ENCODE assay signal across 2 cellular contexts in the genomic region with DNA sequence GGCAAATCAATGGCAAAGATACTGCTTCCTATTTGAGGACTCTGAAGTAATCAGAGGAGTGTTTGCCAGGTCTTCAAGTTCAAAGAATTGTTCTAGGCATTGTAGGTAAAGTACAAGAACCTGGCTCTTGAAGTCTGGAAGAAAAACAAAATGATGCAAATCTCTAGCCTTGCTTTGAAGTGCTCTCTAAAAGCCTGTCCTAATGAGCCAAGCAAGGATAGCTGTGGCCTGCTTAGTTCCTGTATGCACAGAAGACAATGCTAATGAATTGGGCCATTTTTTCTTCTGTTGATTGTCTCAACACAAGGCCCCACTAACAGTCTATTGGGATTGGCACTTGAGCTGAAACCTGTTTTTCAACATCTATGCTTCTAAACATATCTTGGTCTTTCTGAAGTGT.
A peak's percentile ranks its signal among the peaks of the same experiment; 100 is the strongest.
TF ChIP-seq lines count a peak whose summit lies in the region.

No MANE protein-coding gene starts in this region.

TF ChIP-seq in GM23338, 12 proteins besides CTCF, POLR2A, EP300 and RAD21 (continued from another document):
- TF ChIP-seq, protein P1, sequence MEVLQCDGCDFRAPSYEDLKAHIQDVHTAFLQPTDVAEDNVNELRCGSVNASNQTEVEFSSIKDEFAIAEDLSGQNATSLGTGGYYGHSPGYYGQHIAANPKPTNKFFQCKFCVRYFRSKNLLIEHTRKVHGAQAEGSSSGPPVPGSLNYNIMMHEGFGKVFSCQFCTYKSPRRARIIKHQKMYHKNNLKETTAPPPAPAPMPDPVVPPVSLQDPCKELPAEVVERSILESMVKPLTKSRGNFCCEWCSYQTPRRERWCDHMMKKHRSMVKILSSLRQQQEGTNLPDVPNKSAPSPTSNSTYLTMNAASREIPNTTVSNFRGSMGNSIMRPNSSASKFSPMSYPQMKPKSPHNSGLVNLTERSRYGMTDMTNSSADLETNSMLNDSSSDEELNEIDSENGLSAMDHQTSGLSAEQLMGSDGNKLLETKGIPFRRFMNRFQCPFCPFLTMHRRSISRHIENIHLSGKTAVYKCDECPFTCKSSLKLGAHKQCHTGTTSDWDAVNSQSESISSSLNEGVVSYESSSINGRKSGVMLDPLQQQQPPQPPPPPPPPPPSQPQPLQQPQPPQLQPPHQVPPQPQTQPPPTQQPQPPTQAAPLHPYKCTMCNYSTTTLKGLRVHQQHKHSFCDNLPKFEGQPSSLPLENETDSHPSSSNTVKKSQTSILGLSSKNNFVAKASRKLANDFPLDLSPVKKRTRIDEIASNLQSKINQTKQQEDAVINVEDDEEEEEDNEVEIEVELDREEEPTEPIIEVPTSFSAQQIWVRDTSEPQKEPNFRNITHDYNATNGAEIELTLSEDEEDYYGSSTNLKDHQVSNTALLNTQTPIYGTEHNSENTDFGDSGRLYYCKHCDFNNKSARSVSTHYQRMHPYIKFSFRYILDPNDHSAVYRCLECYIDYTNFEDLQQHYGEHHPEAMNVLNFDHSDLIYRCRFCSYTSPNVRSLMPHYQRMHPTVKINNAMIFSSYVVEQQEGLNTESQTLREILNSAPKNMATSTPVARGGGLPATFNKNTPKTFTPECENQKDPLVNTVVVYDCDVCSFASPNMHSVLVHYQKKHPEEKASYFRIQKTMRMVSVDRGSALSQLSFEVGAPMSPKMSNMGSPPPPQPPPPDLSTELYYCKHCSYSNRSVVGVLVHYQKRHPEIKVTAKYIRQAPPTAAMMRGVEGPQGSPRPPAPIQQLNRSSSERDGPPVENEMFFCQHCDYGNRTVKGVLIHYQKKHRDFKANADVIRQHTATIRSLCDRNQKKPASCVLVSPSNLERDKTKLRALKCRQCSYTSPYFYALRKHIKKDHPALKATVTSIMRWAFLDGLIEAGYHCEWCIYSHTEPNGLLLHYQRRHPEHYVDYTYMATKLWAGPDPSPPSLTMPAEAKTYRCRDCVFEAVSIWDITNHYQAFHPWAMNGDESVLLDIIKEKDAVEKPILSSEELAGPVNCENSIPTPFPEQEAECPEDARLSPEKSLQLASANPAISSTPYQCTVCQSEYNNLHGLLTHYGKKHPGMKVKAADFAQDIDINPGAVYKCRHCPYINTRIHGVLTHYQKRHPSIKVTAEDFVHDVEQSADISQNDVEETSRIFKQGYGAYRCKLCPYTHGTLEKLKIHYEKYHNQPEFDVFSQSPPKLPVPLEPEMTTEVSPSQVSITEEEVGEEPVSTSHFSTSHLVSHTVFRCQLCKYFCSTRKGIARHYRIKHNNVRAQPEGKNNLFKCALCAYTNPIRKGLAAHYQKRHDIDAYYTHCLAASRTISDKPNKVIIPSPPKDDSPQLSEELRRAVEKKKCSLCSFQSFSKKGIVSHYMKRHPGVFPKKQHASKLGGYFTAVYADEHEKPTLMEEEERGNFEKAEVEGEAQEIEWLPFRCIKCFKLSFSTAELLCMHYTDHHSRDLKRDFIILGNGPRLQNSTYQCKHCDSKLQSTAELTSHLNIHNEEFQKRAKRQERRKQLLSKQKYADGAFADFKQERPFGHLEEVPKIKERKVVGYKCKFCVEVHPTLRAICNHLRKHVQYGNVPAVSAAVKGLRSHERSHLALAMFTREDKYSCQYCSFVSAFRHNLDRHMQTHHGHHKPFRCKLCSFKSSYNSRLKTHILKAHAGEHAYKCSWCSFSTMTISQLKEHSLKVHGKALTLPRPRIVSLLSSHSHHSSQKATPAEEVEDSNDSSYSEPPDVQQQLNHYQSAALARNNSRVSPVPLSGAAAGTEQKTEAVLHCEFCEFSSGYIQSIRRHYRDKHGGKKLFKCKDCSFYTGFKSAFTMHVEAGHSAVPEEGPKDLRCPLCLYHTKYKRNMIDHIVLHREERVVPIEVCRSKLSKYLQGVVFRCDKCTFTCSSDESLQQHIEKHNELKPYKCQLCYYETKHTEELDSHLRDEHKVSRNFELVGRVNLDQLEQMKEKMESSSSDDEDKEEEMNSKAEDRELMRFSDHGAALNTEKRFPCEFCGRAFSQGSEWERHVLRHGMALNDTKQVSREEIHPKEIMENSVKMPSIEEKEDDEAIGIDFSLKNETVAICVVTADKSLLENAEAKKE (CRISPR knock-in tag; IDR thresholded peaks at IDR 0.05), result 0 out of 2 replicates have a peak, but pooled peaks have one; percentile 42

TF ChIP-seq in WTC11, 78 proteins besides CTCF, POLR2A, EP300 and RAD21 (continued from another document):
- TF ChIP-seq, protein P2, sequence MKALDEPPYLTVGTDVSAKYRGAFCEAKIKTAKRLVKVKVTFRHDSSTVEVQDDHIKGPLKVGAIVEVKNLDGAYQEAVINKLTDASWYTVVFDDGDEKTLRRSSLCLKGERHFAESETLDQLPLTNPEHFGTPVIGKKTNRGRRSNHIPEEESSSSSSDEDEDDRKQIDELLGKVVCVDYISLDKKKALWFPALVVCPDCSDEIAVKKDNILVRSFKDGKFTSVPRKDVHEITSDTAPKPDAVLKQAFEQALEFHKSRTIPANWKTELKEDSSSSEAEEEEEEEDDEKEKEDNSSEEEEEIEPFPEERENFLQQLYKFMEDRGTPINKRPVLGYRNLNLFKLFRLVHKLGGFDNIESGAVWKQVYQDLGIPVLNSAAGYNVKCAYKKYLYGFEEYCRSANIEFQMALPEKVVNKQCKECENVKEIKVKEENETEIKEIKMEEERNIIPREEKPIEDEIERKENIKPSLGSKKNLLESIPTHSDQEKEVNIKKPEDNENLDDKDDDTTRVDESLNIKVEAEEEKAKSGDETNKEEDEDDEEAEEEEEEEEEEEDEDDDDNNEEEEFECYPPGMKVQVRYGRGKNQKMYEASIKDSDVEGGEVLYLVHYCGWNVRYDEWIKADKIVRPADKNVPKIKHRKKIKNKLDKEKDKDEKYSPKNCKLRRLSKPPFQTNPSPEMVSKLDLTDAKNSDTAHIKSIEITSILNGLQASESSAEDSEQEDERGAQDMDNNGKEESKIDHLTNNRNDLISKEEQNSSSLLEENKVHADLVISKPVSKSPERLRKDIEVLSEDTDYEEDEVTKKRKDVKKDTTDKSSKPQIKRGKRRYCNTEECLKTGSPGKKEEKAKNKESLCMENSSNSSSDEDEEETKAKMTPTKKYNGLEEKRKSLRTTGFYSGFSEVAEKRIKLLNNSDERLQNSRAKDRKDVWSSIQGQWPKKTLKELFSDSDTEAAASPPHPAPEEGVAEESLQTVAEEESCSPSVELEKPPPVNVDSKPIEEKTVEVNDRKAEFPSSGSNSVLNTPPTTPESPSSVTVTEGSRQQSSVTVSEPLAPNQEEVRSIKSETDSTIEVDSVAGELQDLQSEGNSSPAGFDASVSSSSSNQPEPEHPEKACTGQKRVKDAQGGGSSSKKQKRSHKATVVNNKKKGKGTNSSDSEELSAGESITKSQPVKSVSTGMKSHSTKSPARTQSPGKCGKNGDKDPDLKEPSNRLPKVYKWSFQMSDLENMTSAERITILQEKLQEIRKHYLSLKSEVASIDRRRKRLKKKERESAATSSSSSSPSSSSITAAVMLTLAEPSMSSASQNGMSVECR (CRISPR knock-in tag; IDR thresholded peaks at IDR 0.05; ENCODE audit: borderline replicate concordance), result no peak
- TF ChIP-seq ESRRA (CRISPR knock-in tag; IDR thresholded peaks at IDR 0.05; ENCODE audit: borderline replicate concordance) (no peak), GABPB1 (CRISPR knock-in tag; IDR thresholded peaks at IDR 0.05) (no peak), MXD4 (CRISPR knock-in tag; IDR thresholded peaks at IDR 0.05; ENCODE audit: borderline replicate concordance) (no peak), CREM (CRISPR knock-in tag; IDR thresholded peaks at IDR 0.05) (no peak)
- TF ChIP-seq, protein P3, sequence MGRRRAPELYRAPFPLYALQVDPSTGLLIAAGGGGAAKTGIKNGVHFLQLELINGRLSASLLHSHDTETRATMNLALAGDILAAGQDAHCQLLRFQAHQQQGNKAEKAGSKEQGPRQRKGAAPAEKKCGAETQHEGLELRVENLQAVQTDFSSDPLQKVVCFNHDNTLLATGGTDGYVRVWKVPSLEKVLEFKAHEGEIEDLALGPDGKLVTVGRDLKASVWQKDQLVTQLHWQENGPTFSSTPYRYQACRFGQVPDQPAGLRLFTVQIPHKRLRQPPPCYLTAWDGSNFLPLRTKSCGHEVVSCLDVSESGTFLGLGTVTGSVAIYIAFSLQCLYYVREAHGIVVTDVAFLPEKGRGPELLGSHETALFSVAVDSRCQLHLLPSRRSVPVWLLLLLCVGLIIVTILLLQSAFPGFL (CRISPR knock-in tag; IDR thresholded peaks at IDR 0.05; ENCODE audit: borderline replicate concordance), result no peak
